ENCODE assay signal across 8 cellular contexts in genomic region chr5:149828161-149829011, GRCh38.
A peak's percentile ranks its signal among the peaks of the same experiment; 100 is the strongest.
DNase-seq lines count a peak whose midpoint lies in the region; ATAC-seq and TF ChIP-seq lines count a peak whose summit lies in the region.

No MANE protein-coding gene starts in this region.

- H3K4me1 ChIP-seq in right atrium auricular region: peaks cover 0 to 45% of the 10 kb centered on the region in 2 donors

- ATAC-seq in HG02623 (IDR thresholded peaks at IDR 0.05; ENCODE audit: unreplicated experiment): no peak

- peak overlapping the region; percentile 83 to 87 for H3K27ac ChIP-seq in right atrium auricular region

- DNase-seq in GM04504 (ENCODE audit: low read depth) (peak; percentile 83), HFF-Myc (ENCODE audit: extremely low read depth, low read depth) (peak; percentile 81), NCI-H146 treated with DMSO at 0.1 percent for 48 hours (lab: John Stamatoyannopoulos, UW; ENCODE audit: unreplicated experiment) (peak; percentile 48), T-helper 1 cell (peak; percentile 47 to 79 (median 65)), amniotic epithelial cell (ENCODE audit: low read depth) (peak; percentile 93), right atrium auricular region (ENCODE audit: low spot score) (peak; percentile 92), retina (peak; percentile 87)

- TF ChIP-seq CTCF in HFF-Myc (IDR thresholded peaks at IDR 0.05; ENCODE audit: low read depth, low read length, missing control alignments) (peak; percentile 88), right atrium auricular region (IDR thresholded peaks at IDR 0.05) (peak; percentile 89 to 92)

- H3K4me3 ChIP-seq in HFF-Myc (replicated peaks; ENCODE audit: low read depth, low read length): no peak overlapping the region
- H3K4me3 ChIP-seq in right atrium auricular region: no peak overlapping the region

- peaks cover 23% of the 10 kb centered on the region for H3K36me3 ChIP-seq in right atrium auricular region

- no peaks in the 10 kb centered on the region for H3K27me3 ChIP-seq in right atrium auricular region

- H3K9me3 ChIP-seq in right atrium auricular region: no peaks in the 10 kb centered on the region
